In genomic region chr1:115296981-115297380, GRCh38 we compare ENCODE assay signal across 12 cellular contexts. TPM values are rescaled to one million over a fixed set of nuclear protein-coding genes. Genes with fewer than 3 reads are reported as not detected.
DNase-seq lines count a peak whose midpoint lies in the region; ATAC-seq lines count a peak whose summit lies in the region.
"Had no signal": no experiment of that assay in that cellular context is flagged by ENCODE, and none has a peak within 500 bp of the region (broad histone marks: within the 10 kb centered on the region; RNA-seq: fewer than 3 reads in every experiment).

No MANE protein-coding gene starts in this region.

- POLR2A ChIA-PET in naive thymus-derived CD8-positive, alpha-beta T cell (lab: Charles Lee): no interaction called here

- DNase-seq in renal cortical epithelial cell (ENCODE audit: low read depth) (peak; percentile 17), GF-D8 (lab: John Stamatoyannopoulos, UW) (no peak)
- DNase-seq in stimulated activated CD4-positive, alpha-beta T cell treated with anti-CD3 and anti-CD28 coated beads, Interleukin-4, amount 100 ng/mL, for 24 hours: no peak
- no peak for DNase-seq in naive thymus-derived CD8-positive, alpha-beta T cell
- DNase-seq: DMS79 treated with DMSO at 0.1 percent for 48 hours; NCI-H1436 treated with DMSO at 0.1 percent for 48 hours; stimulated activated CD4-positive, alpha-beta T cell treated with anti-CD3 and anti-CD28 coated beads, Interleukin-15, amount 100 ng/mL, for 24 hours had no signal

- peaks cover 8 to 18% (median 17%) of the 10 kb centered on the region in 5 donors for H3K27me3 Mint-ChIP-seq in naive thymus-derived CD8-positive, alpha-beta T cell

- no peak overlapping the region for H3K4me3 Mint-ChIP-seq in naive thymus-derived CD8-positive, alpha-beta T cell
- H3K4me3 Mint-ChIP-seq: nephron had no signal

- no peaks in the 10 kb centered on the region for H3K36me3 Mint-ChIP-seq in naive thymus-derived CD8-positive, alpha-beta T cell

- ATAC-seq in GM19035 (IDR thresholded peaks at IDR 0.05; ENCODE audit: unreplicated experiment) (peak; percentile 89), HG02571 (IDR thresholded peaks at IDR 0.05; ENCODE audit: unreplicated experiment) (peak; percentile 93), HG03442 (IDR thresholded peaks at IDR 0.05; ENCODE audit: unreplicated experiment) (peak; percentile 87)
- no peak for ATAC-seq in naive thymus-derived CD8-positive, alpha-beta T cell
- ATAC-seq: Panc1 had no signal

- H3K27ac Mint-ChIP-seq in naive thymus-derived CD8-positive, alpha-beta T cell: peak overlapping the region in 1 of 10 donors; percentile 15
- H3K27ac Mint-ChIP-seq: nephron had no signal

- no peaks in the 10 kb centered on the region for H3K4me1 Mint-ChIP-seq in naive thymus-derived CD8-positive, alpha-beta T cell

- no peaks in the 10 kb centered on the region for H3K9me3 Mint-ChIP-seq in naive thymus-derived CD8-positive, alpha-beta T cell
- H3K9me3 Mint-ChIP-seq: nephron had no signal

RNA-seq across cellular contexts. Expression of gene NGF, which starts 41.1 kb away (rescaled TPM):
- 4.9 TPM in 1 of 2 replicates, not detected in the other for total RNA-seq in renal cortical epithelial cell
- not detected for total RNA-seq in naive thymus-derived CD8-positive, alpha-beta T cell
- not detected for polyA plus RNA-seq in naive thymus-derived CD8-positive, alpha-beta T cell

Comparison
In these comparisons a context has a peak if more than half of its experiments do, and no peak if none do; other contexts are left out.
1. ATAC-seq: peak in GM19035 (single experiment), HG02571 (single experiment) and HG03442 (single experiment); none in naive thymus-derived CD8-positive, alpha-beta T cell (0 of 2).